Comparison of ENCODE assay signal across 19 cellular contexts in genomic region chrX:108640817-108641216, GRCh38.
"Had no signal": no experiment of that assay in that cellular context is flagged by ENCODE, and none has a peak within 500 bp of the region (broad histone marks: within the 10 kb centered on the region; RNA-seq: fewer than 3 reads in every experiment).

No MANE protein-coding gene starts in this region.

- H3K4me3 ChIP-seq: adrenal gland had no signal

- H3K9me3 ChIP-seq: adrenal gland had no signal

- DNase-seq: activated CD4-positive, alpha-beta T cell treated with anti-CD3 and anti-CD28 coated beads for 4 hours; activated CD8-positive, alpha-beta memory T cell treated with anti-CD3 and anti-CD28 coated beads, Interleukin-2, amount 50 U/mL, for 4 hours; activated CD8-positive, alpha-beta T cell treated with anti-CD3 and anti-CD28 coated beads for 36 hours; activated naive CD4-positive, alpha-beta T cell treated with anti-CD3 and anti-CD28 coated beads, Interleukin-2, amount 50 U/mL, for 16 hours; activated naive CD8-positive, alpha-beta T cell treated with anti-CD3 and anti-CD28 coated beads, Interleukin-2, amount 10 ng/mL, durations not matched to agents 7 days and 5 days; activated T-cell treated with anti-CD3 and anti-CD28 coated beads, Interleukin-2, amount 50 U/mL, for 72 hours; adrenal gland; anterior cingulate cortex; caudate nucleus; NCI-H1105 treated with DMSO at 0.1 percent for 48 hours; NCI-H1436 treated with DMSO at 0.1 percent for 48 hours; NCI-H187 treated with DMSO at 0.1 percent for 48 hours; NCI-H2081 treated with DMSO at 0.1 percent for 48 hours; NCI-H446; NCI-H524; PC-3; SHP77 treated with DMSO at 0.1 percent for 48 hours had no signal

- ATAC-seq: activated CD4-positive, CD25-positive, alpha-beta regulatory T cell treated with anti-CD3 and anti-CD28 coated beads, Interleukin-2, amount 50 U/mL, for 24 hours; activated CD8-positive, alpha-beta T cell treated with anti-CD3 and anti-CD28 coated beads for 36 hours; activated T-cell treated with anti-CD3 and anti-CD28 coated beads, Interleukin-2, amount 50 U/mL, for 72 hours; PC-3 had no signal

- H3K27me3 ChIP-seq: adrenal gland had no signal

- H3K4me1 ChIP-seq: adrenal gland had no signal

- H3K27ac ChIP-seq: adrenal gland had no signal

- H3K36me3 ChIP-seq: adrenal gland had no signal

- FAIRE-seq: RCC 7860 had no signal
